Comparison of ENCODE assay signal across 22 cellular contexts in the genomic region with DNA sequence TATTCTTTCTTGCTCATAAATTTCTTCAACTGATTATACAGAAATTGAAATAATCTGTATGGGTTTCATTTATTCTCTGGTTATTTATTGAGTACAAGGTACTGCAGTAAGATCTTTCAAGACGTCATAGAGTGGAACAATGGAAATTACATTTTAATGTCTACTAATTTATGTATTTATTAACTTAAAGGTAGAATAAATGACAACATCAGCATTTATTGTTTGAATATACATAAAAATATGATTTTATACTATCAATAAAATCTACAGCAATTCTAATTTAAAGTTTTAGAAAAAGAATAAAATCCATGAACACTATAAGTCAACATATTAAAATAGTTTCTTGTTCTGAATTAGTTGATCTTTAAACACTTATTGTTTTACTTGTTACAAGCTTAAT.
DNase-seq lines count a peak whose midpoint lies in the region; ATAC-seq, FAIRE-seq and TF ChIP-seq lines count a peak whose summit lies in the region.
"Had no signal": no experiment of that assay in that cellular context is flagged by ENCODE, and none has a peak within 500 bp of the region (broad histone marks: within the 10 kb centered on the region; RNA-seq: fewer than 3 reads in every experiment).

No MANE protein-coding gene starts in this region.

- TF ChIP-seq RAD21 in IMR-90 (IDR thresholded peaks at IDR 0.05; ENCODE audit: low read length): no peak

- H3K4me1 ChIP-seq in IMR-90 (ENCODE audit: control insufficient read depth, insufficient read depth, low read length) (no peaks in the 10 kb centered on the region), neuronal stem cell (ENCODE audit: control insufficient read depth in 2 of 2, insufficient read depth in 1 of 2, low read depth in 1 of 2, low read length in 2 of 2) (no peaks in the 10 kb centered on the region)
- H3K4me1 ChIP-seq: BLaER1, SJSA1 had no signal

- H3K9ac ChIP-seq in IMR-90 (ENCODE audit: low read depth, low read length): no peak overlapping the region
- H3K9ac ChIP-seq in neuronal stem cell (ENCODE audit: low read depth, low read length, poor library complexity): no peak overlapping the region
- H3K9ac ChIP-seq: BLaER1 had no signal

- no peak overlapping the region for H2BK15ac ChIP-seq in IMR-90 (ENCODE audit: low read depth, low read length)
- no peak overlapping the region for H2BK15ac ChIP-seq in neuronal stem cell (ENCODE audit: low read length)

- H3K18ac ChIP-seq in IMR-90 (ENCODE audit: low read depth, low read length) (no peak overlapping the region), neuronal stem cell (ENCODE audit: low read length) (no peak overlapping the region)

- H3K4me2 ChIP-seq in IMR-90 (ENCODE audit: low read depth, low read length) (no peak overlapping the region), neuronal stem cell (ENCODE audit: insufficient read depth, low read length, poor library complexity, severe bottlenecking) (no peak overlapping the region)
- H3K4me2 ChIP-seq: BLaER1, PC-9 had no signal

- H4K91ac ChIP-seq in IMR-90 (ENCODE audit: insufficient read depth, low read depth, low read length): no peak overlapping the region
- no peak overlapping the region for H4K91ac ChIP-seq in neuronal stem cell (ENCODE audit: low read depth, low read length, poor library complexity)

- no CpG with 5 or more reads among the region's 1 CpG for WGBS in IMR-90 (ENCODE audit: extremely low coverage in 2 of 2, insufficient read length in 1 of 2), 2 experiments
- no CpG with 5 or more reads among the region's 1 CpG for WGBS in neuronal stem cell (ENCODE audit: extremely low coverage in 2 of 2, insufficient read length in 2 of 2, insufficient replicate concordance in 1 of 2), 2 donors

- no peaks in the 10 kb centered on the region for H3K9me3 Mint-ChIP-seq in activated CD4-positive, alpha-beta memory T cell treated with anti-CD3 and anti-CD28 coated beads for 36 hours

- H3K4ac ChIP-seq in IMR-90 (ENCODE audit: low read depth, low read length) (no peak overlapping the region), neuronal stem cell (ENCODE audit: low read length) (no peak overlapping the region)

- H3K27me3 Mint-ChIP-seq in activated CD4-positive, alpha-beta memory T cell treated with anti-CD3 and anti-CD28 coated beads for 36 hours: no peaks in the 10 kb centered on the region
- H3K27me3 Mint-ChIP-seq: CD4-positive, alpha-beta T cell had no signal

- H3K4me3 ChIP-seq in IMR-90 (ENCODE audit: insufficient read depth, low read depth, low read length) (no peak overlapping the region), neuronal stem cell (ENCODE audit: low read length in 2 of 2) (no peak overlapping the region)
- H3K4me3 ChIP-seq: BLaER1, PC-9, SJSA1 had no signal

- FAIRE-seq in A204.1 (lab: Jason Lieb, UNC): peak; percentile 90
- peak; percentile 68 for FAIRE-seq in frontal cortex (lab: Jason Lieb, UNC)

- H3K56ac ChIP-seq in IMR-90 (ENCODE audit: extremely low read depth, insufficient read depth, low read length): no peak overlapping the region

- dilution Hi-C loops in IMR-90 (cut with HindIII; ENCODE audit: low sequenced_read_pairs, unreplicated experiment): no loop called here

- H2BK120ac ChIP-seq in IMR-90 (ENCODE audit: low read depth, low read length): no peak overlapping the region
- no peak overlapping the region for H2BK120ac ChIP-seq in neuronal stem cell (ENCODE audit: low read depth, low read length)

- H3K23ac ChIP-seq in IMR-90 (ENCODE audit: low read depth, low read length) (no peak overlapping the region), neuronal stem cell (ENCODE audit: low read depth, low read length, poor library complexity) (no peak overlapping the region)

- H3K27ac ChIP-seq in IMR-90 (ENCODE audit: insufficient read depth, low read length) (no peak overlapping the region), neuronal stem cell (replicated peaks; ENCODE audit: low read length) (no peak overlapping the region)
- H3K27ac ChIP-seq: BLaER1, PC-9, SJSA1 had no signal

- H3K4me1 Mint-ChIP-seq in activated CD4-positive, alpha-beta memory T cell treated with anti-CD3 and anti-CD28 coated beads for 36 hours (ENCODE audit: low read depth): no peaks in the 10 kb centered on the region

- H3K14ac ChIP-seq in IMR-90 (replicated peaks; ENCODE audit: low read depth, low read length): no peak overlapping the region
- no peak overlapping the region for H3K14ac ChIP-seq in neuronal stem cell (ENCODE audit: low read length)

- no peak overlapping the region for H3K4me3 Mint-ChIP-seq in activated CD4-positive, alpha-beta memory T cell treated with anti-CD3 and anti-CD28 coated beads for 36 hours
- H3K4me3 Mint-ChIP-seq: CD4-positive, alpha-beta T cell had no signal

- H3K36me3 ChIP-seq in IMR-90 (ENCODE audit: control insufficient read depth, insufficient read depth, low read length) (no peaks in the 10 kb centered on the region), neuronal stem cell (replicated peaks in 1 of 2; ENCODE audit: control insufficient read depth in 2 of 2, insufficient read depth in 2 of 2, low read length in 2 of 2) (no peaks in the 10 kb centered on the region)
- H3K36me3 ChIP-seq: BLaER1, SJSA1 had no signal

- POLR2A ChIA-PET in IMR-90 (lab: Charles Lee; ENCODE audit: unreplicated experiment): no interaction called here
- POLR2A ChIA-PET in activated CD4-positive, alpha-beta memory T cell treated with anti-CD3 and anti-CD28 coated beads for 36 hours (lab: Charles Lee): no interaction called here

- no peaks in the 10 kb centered on the region for H3K36me3 Mint-ChIP-seq in activated CD4-positive, alpha-beta memory T cell treated with anti-CD3 and anti-CD28 coated beads for 36 hours

- TF ChIP-seq CTCF in IMR-90 (conservative IDR thresholded peaks at IDR 0.05; ENCODE audit: low read depth, low read length): no peak

- H2BK12ac ChIP-seq in neuronal stem cell (ENCODE audit: low read length): no peak overlapping the region

- BruUV-seq in IMR-90 (replicated peaks; lab: Mats Ljungman, UMichigan): no TSS peak

- H3K9me3 ChIP-seq in IMR-90 (ENCODE audit: control insufficient read depth, insufficient read depth, low read length) (no peaks in the 10 kb centered on the region), neuronal stem cell (replicated peaks in 1 of 2; ENCODE audit: control insufficient read depth in 2 of 2, insufficient read depth in 1 of 2, low read depth in 1 of 2, low read length in 2 of 2) (no peaks in the 10 kb centered on the region)
- H3K9me3 ChIP-seq: BLaER1, SJSA1 had no signal

- no peaks in the 10 kb centered on the region for H3K27me3 ChIP-seq in IMR-90 (ENCODE audit: control insufficient read depth, insufficient read depth, low read length)
- no peaks in the 10 kb centered on the region for H3K27me3 ChIP-seq in neuronal stem cell (ENCODE audit: control insufficient read depth in 3 of 3, insufficient read depth in 3 of 3, low read depth in 1 of 3, low read length in 3 of 3)
- H3K27me3 ChIP-seq: BLaER1, SJSA1 had no signal

- no peak overlapping the region for H2BK5ac ChIP-seq in IMR-90 (ENCODE audit: low read depth, low read length, poor library complexity, severe bottlenecking)
- H2BK5ac ChIP-seq in neuronal stem cell (ENCODE audit: low read length): no peak overlapping the region

- no peak for TF ChIP-seq POLR2A in IMR-90 (IDR thresholded peaks at IDR 0.05; ENCODE audit: low read depth, low read length)

- no peak for ATAC-seq in IMR-90 (ENCODE audit: low read depth)

- no peak overlapping the region for H2AK9ac ChIP-seq in IMR-90 (replicated peaks; ENCODE audit: low read depth, low read length, poor library complexity)

- H4K20me1 ChIP-seq in IMR-90 (ENCODE audit: insufficient read depth, low read length): no peaks in the 10 kb centered on the region
- H4K20me1 ChIP-seq: BLaER1 had no signal

- no peak overlapping the region for H2BK20ac ChIP-seq in IMR-90 (ENCODE audit: low read depth, low read length)

- no peaks in the 10 kb centered on the region for H3K79me1 ChIP-seq in IMR-90 (ENCODE audit: low read depth in 1 of 2, low read length in 2 of 2)
- H3K79me1 ChIP-seq in neuronal stem cell (ENCODE audit: low read depth, low read length): no peaks in the 10 kb centered on the region

- no peaks in the 10 kb centered on the region for H3K9me1 ChIP-seq in IMR-90 (ENCODE audit: insufficient read depth, low read length)

- H4K8ac ChIP-seq in IMR-90 (ENCODE audit: low read depth in 2 of 2, low read length in 2 of 2) (no peak overlapping the region), neuronal stem cell (ENCODE audit: low read depth, low read length) (no peak overlapping the region)

- H2AFZ ChIP-seq in IMR-90 (replicated peaks; ENCODE audit: low read length, poor library complexity): no peak overlapping the region
- H2AFZ ChIP-seq in neuronal stem cell (ENCODE audit: low read length): peak overlapping the region; percentile 83

- CTCF ChIA-PET in IMR-90 (lab: Yijun Ruan, JAX): no interaction called here
- CTCF ChIA-PET in activated CD4-positive, alpha-beta memory T cell treated with anti-CD3 and anti-CD28 coated beads for 36 hours (lab: Charles Lee): no interaction called here

- H4K5ac ChIP-seq in IMR-90 (ENCODE audit: low read depth, low read length): no peak overlapping the region

- DNase-seq in IMR-90 (no peak), frontal cortex (ENCODE audit: low spot score in 2 of 2) (no peak), neuronal stem cell (ENCODE audit: low spot score) (no peak), NCI-H2171 treated with DMSO at 0.1 percent for 48 hours (lab: John Stamatoyannopoulos, UW) (no peak), dermis blood vessel endothelial cell (no peak), dedifferentiated amniotic fluid mesenchymal stem cell (ENCODE audit: extremely low spot score) (no peak)
- no peak for DNase-seq in activated CD4-positive, alpha-beta memory T cell treated with anti-CD3 and anti-CD28 coated beads for 36 hours
- DNase-seq: 8988T; CD4-positive, alpha-beta T cell; DMS53; H7; Karpas-422; NCI-H1092; NCI-H1436 treated with DMSO at 0.1 percent for 48 hours; NCI-H187 treated with DMSO at 0.1 percent for 48 hours; NK-92 treated with Interleukin-12 subunit alpha and Interleukin-12 subunit beta, amount 100 ng/mL, for 24 hours; PC-9; Right ventricle myocardium superior; RPMI8226 had no signal

- no peak overlapping the region for H3K27ac Mint-ChIP-seq in activated CD4-positive, alpha-beta memory T cell treated with anti-CD3 and anti-CD28 coated beads for 36 hours
- H3K27ac Mint-ChIP-seq: CD4-positive, alpha-beta T cell had no signal

- intact Hi-C loops in IMR-90 (cut with micrococcal nuclease): no loop called here
- intact Hi-C loops in activated CD4-positive, alpha-beta memory T cell treated with anti-CD3 and anti-CD28 coated beads for 36 hours (cut with micrococcal nuclease): no loop called here

- in situ Hi-C loops in IMR-90 (cut with MboI; ENCODE audit: low sequenced_read_pairs): no loop called here

- H2AK5ac ChIP-seq in IMR-90 (ENCODE audit: low read depth, low read length) (no peak overlapping the region), neuronal stem cell (ENCODE audit: low read depth, low read length) (no peak overlapping the region)

TF ChIP-seq in IMR-90, 13 proteins besides CTCF, POLR2A, EP300 and RAD21:
- no peak for TF ChIP-seq MXI1 (IDR thresholded peaks at IDR 0.05; ENCODE audit: borderline replicate concordance, low read depth, low read length)
- TF ChIP-seq MAFK (IDR thresholded peaks at IDR 0.05; ENCODE audit: low read depth, low read length): 0 out of 2 replicates have a peak, but pooled peaks have one; percentile 7
TF ChIP-seq in IMR-90: peak in this region for 1.
